In the genomic region with DNA sequence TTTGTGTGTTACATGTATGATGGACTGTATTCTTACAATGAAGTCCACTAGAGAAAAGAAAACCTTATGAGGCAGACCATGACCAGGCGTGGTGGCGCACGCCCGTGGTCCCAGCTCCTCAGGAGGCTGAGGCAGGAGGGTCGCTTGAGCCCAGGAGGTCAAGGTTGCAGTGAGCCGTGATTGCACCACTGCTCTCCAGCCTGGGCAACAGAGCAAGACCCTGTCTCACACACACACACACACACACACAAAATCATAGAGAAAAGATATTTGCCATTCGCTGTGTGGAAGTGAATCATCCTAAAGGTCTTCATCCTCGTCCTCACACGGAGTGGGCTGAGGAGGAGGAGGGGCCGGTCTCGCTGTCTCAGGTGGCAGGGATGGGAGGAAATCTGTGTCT, we compare ENCODE assay signal across 10 cellular contexts. TPM values are rescaled to one million over a fixed set of nuclear protein-coding genes. Genes with fewer than 3 reads are reported as not detected.
"Had no signal": no experiment of that assay in that cellular context is flagged by ENCODE, and none has a peak within 500 bp of the region (broad histone marks: within the 10 kb centered on the region; RNA-seq: fewer than 3 reads in every experiment).

No MANE protein-coding gene starts in this region.

- H3K4me3 ChIP-seq: GM23248 had no signal

- H3K4me1 Mint-ChIP-seq: H9 had no signal

- H2AFZ ChIP-seq: GM23248 had no signal

- H3K27ac ChIP-seq: GM23248, HL-60 had no signal

- FAIRE-seq: H1, H54 had no signal

- H3K27ac Mint-ChIP-seq: H9, HFFc6 had no signal

- H3K9me3 Mint-ChIP-seq: H9, HFFc6 had no signal

- H3K9ac ChIP-seq: GM23248 had no signal

- H3K4me3 Mint-ChIP-seq: H9, HFFc6 had no signal

- DNase-seq: GM23248, H9, HCEC 1CT, HFFc6, IMR-90, KBM-7 had no signal

RNA-seq across cellular contexts. Expression of a gene that starts 32.3 kb away (rescaled TPM):
- total RNA-seq: GM23248, H1, H9, HT1080, IMR-90 had no signal
- polyA plus RNA-seq: GM23248, H1 had no signal

RNA-seq across cellular contexts. Expression of a gene that starts 40.5 kb away (rescaled TPM):
- total RNA-seq: GM23248, HFFc6, HT1080, IMR-90 had no signal
- polyA plus RNA-seq: GM23248, IMR-90 had no signal
